ENCODE assay signal across 9 cellular contexts in genomic region chr6:70520575-70520974, GRCh38. TPM values are rescaled to one million over a fixed set of nuclear protein-coding genes. Genes with fewer than 3 reads are reported as not detected.
A peak's percentile ranks its signal among the peaks of the same experiment; 100 is the strongest.
DNase-seq lines count a peak whose midpoint lies in the region; ATAC-seq, FAIRE-seq and TF ChIP-seq lines count a peak whose summit lies in the region.
"Had no signal": no experiment of that assay in that cellular context is flagged by ENCODE, and none has a peak within 500 bp of the region (broad histone marks: within the 10 kb centered on the region; RNA-seq: fewer than 3 reads in every experiment).

No MANE protein-coding gene starts in this region.

- POLR2A ChIA-PET in K562 (lab: Yijun Ruan, JAX) = interaction anchor here (0.9 kb wide), 1 partner anchor 435 kb away, joined by 3 read pairs; no protein-coding TSS in a partner anchor
- POLR2A ChIA-PET in naive thymus-derived CD4-positive, alpha-beta T cell (lab: Charles Lee) = no interaction called here

- no peaks in the 10 kb centered on the region for H4K20me1 ChIP-seq in K562 (replicated peaks; ENCODE audit: control insufficient read depth, insufficient read depth, low read length)

- no peaks in the 10 kb centered on the region for H3K27me3 ChIP-seq in K562 (ENCODE audit: control insufficient read depth in 2 of 2, insufficient read depth in 2 of 2, low read length in 2 of 2)
- no peaks in the 10 kb centered on the region for H3K27me3 ChIP-seq in naive thymus-derived CD4-positive, alpha-beta T cell (ENCODE audit: control insufficient read depth in 2 of 2, insufficient read depth in 2 of 2, low read length in 2 of 2)

- BruUV-seq in K562 (replicated peaks; lab: Mats Ljungman, UMichigan) = no TSS peak

- intact Hi-C loops in K562 (cut with micrococcal nuclease) = loop anchor here (1.0 kb wide), 2 partner anchors 166 to 364 kb away; no protein-coding TSS in a partner anchor
- intact Hi-C loops in naive thymus-derived CD4-positive, alpha-beta T cell (cut with micrococcal nuclease) = loop anchor here (1.0 to 5.0 kb wide), 5 partner anchors 166 to 492 kb away; partner anchors contain the start of gene B3GAT2 (in 1 of the 2)

- FAIRE-seq in K562 (lab: Jason Lieb, UNC) (peak; percentile 23), frontal cortex (lab: Jason Lieb, UNC) (no peak)

- no peak for TF ChIP-seq POLR2A in K562 (conservative IDR thresholded peaks at IDR 0.05)

- no peaks in the 10 kb centered on the region for H3K9me3 ChIP-seq in K562 (replicated peaks; ENCODE audit: control insufficient read depth, insufficient read depth, low read depth, low read length)
- H3K9me3 ChIP-seq in naive thymus-derived CD4-positive, alpha-beta T cell (ENCODE audit: control insufficient read depth in 2 of 3, low read length in 3 of 3) = no peaks in the 10 kb centered on the region

- H3K4me1 Mint-ChIP-seq in naive thymus-derived CD4-positive, alpha-beta T cell = peaks cover 0 to 12% (median 9%) of the 10 kb centered on the region in 7 donors
- H3K4me1 Mint-ChIP-seq in activated T-helper 17 cell treated with anti-CD3 and anti-CD28 coated beads, Interleukin-2, amount 50 U/mL, for 72 hours = no peaks in the 10 kb centered on the region

- no peaks in the 10 kb centered on the region for H3K9me3 Mint-ChIP-seq in naive thymus-derived CD4-positive, alpha-beta T cell
- H3K9me3 Mint-ChIP-seq in activated T-helper 17 cell treated with anti-CD3 and anti-CD28 coated beads, Interleukin-2, amount 50 U/mL, for 72 hours = no peaks in the 10 kb centered on the region

- H3K9me1 ChIP-seq in K562 (ENCODE audit: control insufficient read depth, insufficient read depth, low read length) = no peaks in the 10 kb centered on the region

- H3K27me3 Mint-ChIP-seq in naive thymus-derived CD4-positive, alpha-beta T cell = no peaks in the 10 kb centered on the region
- no peaks in the 10 kb centered on the region for H3K27me3 Mint-ChIP-seq in activated T-helper 17 cell treated with anti-CD3 and anti-CD28 coated beads, Interleukin-2, amount 50 U/mL, for 72 hours

- peaks cover 0 to 13% (median 4%) of the 10 kb centered on the region in 5 donors for H3K36me3 Mint-ChIP-seq in naive thymus-derived CD4-positive, alpha-beta T cell
- H3K36me3 Mint-ChIP-seq in activated T-helper 17 cell treated with anti-CD3 and anti-CD28 coated beads, Interleukin-2, amount 50 U/mL, for 72 hours (ENCODE audit: low read depth) = no peaks in the 10 kb centered on the region

- TF ChIP-seq CTCF in K562 (IDR thresholded peaks at IDR 0.05 in 2 of 3, conservative IDR thresholded peaks at IDR 0.05 in 1 of 3; ENCODE audit: insufficient read depth in 2 of 3, low read depth in 1 of 3, low read length in 3 of 3) = peak; percentile 22 to 62 (median 31); a peak in 4 of 6 replicates

- H3K36me3 ChIP-seq in K562 (ENCODE audit: control insufficient read depth, insufficient read depth, low read length) = peaks cover 11% of the 10 kb centered on the region; the same call in 1 of the 3 replicates
- H3K36me3 ChIP-seq in naive thymus-derived CD4-positive, alpha-beta T cell (ENCODE audit: control insufficient read depth in 2 of 3, insufficient read depth in 3 of 3, low read length in 3 of 3) = no peaks in the 10 kb centered on the region

- CTCF ChIA-PET in K562 (lab: Yijun Ruan, JAX; ENCODE audit: low intra/inter-chr PET ratio) = interaction anchor here (0.8 to 1.7 kb wide), 5 partner anchors 167 to 492 kb away, joined by 3 to 17 read pairs (median 5); no protein-coding TSS in a partner anchor
- CTCF ChIA-PET in naive thymus-derived CD4-positive, alpha-beta T cell (lab: Charles Lee) = interaction anchor here (0.6 to 4.0 kb wide), 5 partner anchors 148 to 435 kb away, joined by 3 to 21 read pairs (median 5); no protein-coding TSS in a partner anchor

- in situ Hi-C loops in K562 (cut with MboI) = no loop called here

- no peak overlapping the region for H3K9ac ChIP-seq in K562 (ENCODE audit: insufficient read depth in 1 of 2, low read depth in 2 of 2, low read length in 2 of 2)

- H3K27ac ChIP-seq in K562 (ENCODE audit: extremely low read depth, low read depth, low read length) = no peak overlapping the region
- no peak overlapping the region for H3K27ac ChIP-seq in naive thymus-derived CD4-positive, alpha-beta T cell (ENCODE audit: low read depth, low read length)

- peak; percentile 71 to 76 for TF ChIP-seq RAD21 in K562 (CRISPR knock-in tag; conservative IDR thresholded peaks at IDR 0.05 in 1 of 2, IDR thresholded peaks at IDR 0.05 in 1 of 2)

- no peaks in the 10 kb centered on the region for H3K4me1 ChIP-seq in K562 (replicated peaks in 1 of 2; ENCODE audit: control insufficient read depth in 2 of 2, insufficient read depth in 2 of 2, low read length in 2 of 2)
- H3K4me1 ChIP-seq in naive thymus-derived CD4-positive, alpha-beta T cell (ENCODE audit: control insufficient read depth in 2 of 2, insufficient read depth in 2 of 2, low read length in 2 of 2) = no peaks in the 10 kb centered on the region

- H3K4me3 Mint-ChIP-seq in naive thymus-derived CD4-positive, alpha-beta T cell = no peak overlapping the region
- H3K4me3 Mint-ChIP-seq in activated T-helper 17 cell treated with anti-CD3 and anti-CD28 coated beads, Interleukin-2, amount 50 U/mL, for 72 hours = no peak overlapping the region

- no peaks in the 10 kb centered on the region for H3K79me2 ChIP-seq in K562 (ENCODE audit: control insufficient read depth, insufficient read depth, low read length)

- peak; percentile 69 for ATAC-seq in K562
- peak; percentile 47 for ATAC-seq in naive thymus-derived CD4-positive, alpha-beta T cell
- ATAC-seq in activated T-helper 17 cell treated with anti-CD3 and anti-CD28 coated beads, Interleukin-2, amount 50 U/mL, for 72 hours (replicated peaks) = no peak

- no peak overlapping the region for H3K4me2 ChIP-seq in K562 (ENCODE audit: insufficient read depth, low read length)

- no peak overlapping the region for H3K4me3 ChIP-seq in K562
- no peak overlapping the region for H3K4me3 ChIP-seq in naive thymus-derived CD4-positive, alpha-beta T cell (ENCODE audit: low read length)

- H2AFZ ChIP-seq in K562 (ENCODE audit: low read depth, low read length) = no peak overlapping the region

- DNase-seq in NCI-H82 (lab: John Stamatoyannopoulos, UW) (peak; percentile 6), NCI-H82 treated with DMSO at 0.1 percent for 48 hours (lab: John Stamatoyannopoulos, UW; ENCODE audit: unreplicated experiment) (no peak), HuH-7 (ENCODE audit: low spot score) (peak; percentile 19), K562 (ENCODE audit: extremely low read depth in 1 of 4, low spot score in 3 of 4) (peak in 3 of 4 experiments; percentile 7 to 17 (median 9)), frontal cortex (ENCODE audit: low spot score in 2 of 2) (no peak)
- DNase-seq in naive thymus-derived CD4-positive, alpha-beta T cell = peak in 5 of 9 donors; percentile 11 to 32 (median 15)
- no peak for DNase-seq in activated effector memory CD4-positive, alpha-beta T cell treated with anti-CD3 and anti-CD28 coated beads, Interleukin-2, amount 50 U/mL, for 16 hours
- DNase-seq: KG1 had no signal

- H3K27ac Mint-ChIP-seq in naive thymus-derived CD4-positive, alpha-beta T cell = no peak overlapping the region
- H3K27ac Mint-ChIP-seq in activated T-helper 17 cell treated with anti-CD3 and anti-CD28 coated beads, Interleukin-2, amount 50 U/mL, for 72 hours = no peak overlapping the region

- TF ChIP-seq EP300 in K562 (IDR thresholded peaks at IDR 0.05; ENCODE audit: low read length) = no peak

TF ChIP-seq in K562, 482 proteins besides CTCF, POLR2A, EP300 and RAD21 (continues in another document):
- TF ChIP-seq TAF7 (tag; IDR thresholded peaks at IDR 0.05) (no peak), SMC3 (conservative IDR thresholded peaks at IDR 0.05; ENCODE audit: insufficient read depth, low read depth, low read length) (0 out of 2 replicates have a peak, but pooled peaks have one; percentile 17), POLR2H (tag; IDR thresholded peaks at IDR 0.05; ENCODE audit: low read depth) (0 out of 2 replicates have a peak, but pooled peaks have one; percentile 20), TAF9B (IDR thresholded peaks at IDR 0.05; ENCODE audit: partially characterized antibody) (no peak)
- TF ChIP-seq, protein P1, sequence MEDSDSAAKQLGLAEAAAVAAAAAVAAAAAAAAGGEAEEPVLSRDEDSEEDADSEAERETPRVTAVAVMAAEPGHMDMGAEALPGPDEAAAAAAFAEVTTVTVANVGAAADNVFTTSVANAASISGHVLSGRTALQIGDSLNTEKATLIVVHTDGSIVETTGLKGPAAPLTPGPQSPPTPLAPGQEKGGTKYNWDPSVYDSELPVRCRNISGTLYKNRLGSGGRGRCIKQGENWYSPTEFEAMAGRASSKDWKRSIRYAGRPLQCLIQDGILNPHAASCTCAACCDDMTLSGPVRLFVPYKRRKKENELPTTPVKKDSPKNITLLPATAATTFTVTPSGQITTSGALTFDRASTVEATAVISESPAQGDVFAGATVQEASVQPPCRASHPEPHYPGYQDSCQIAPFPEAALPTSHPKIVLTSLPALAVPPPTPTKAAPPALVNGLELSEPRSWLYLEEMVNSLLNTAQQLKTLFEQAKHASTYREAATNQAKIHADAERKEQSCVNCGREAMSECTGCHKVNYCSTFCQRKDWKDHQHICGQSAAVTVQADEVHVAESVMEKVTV (CRISPR knock-in tag; IDR thresholded peaks at IDR 0.05) = 0 out of 2 replicates have a peak, but pooled peaks have one; percentile 8

RNA-seq across cellular contexts. Expression of gene SDHAF4, which starts 46.2 kb away (rescaled TPM):
- 14.5 and 38.4 TPM in 2 replicates for total RNA-seq in K562 (2011; cell fraction: chromatin; rRNA removed; ENCODE audit: low replicate concordance)
- 9.9 and 14.7 TPM in 2 replicates for total RNA-seq in K562 (2011; cell fraction: nucleolus; rRNA removed)
- total RNA-seq in K562 (2011; cell fraction: nucleoplasm; rRNA removed) = 20.9 and 38.2 TPM in 2 replicates
- total RNA-seq in K562 (2014; rRNA removed) (3.5 and 6.5 TPM in 2 replicates), K562 (2014; rRNA removed; fragmentation: Illumina TruSeq; extraction: Trizol) (7.5 and 9.2 TPM in 2 replicates), K562 (2015; rRNA removed; fragmentation: Illumina TruSeq; extraction: Trizol) (7.6 and 8.0 TPM in 2 replicates), K562 (2021) (6.2 and 6.5 TPM in 2 replicates), frontal cortex (33.4 TPM)
- polyA plus RNA-seq in K562 (2011; rRNA removed) (12.0 and 15.2 TPM in 2 replicates), K562 (2014; fragmentation: Illumina TruSeq; extraction: Trizol) (4.6 and 6.1 TPM in 2 replicates), K562 (2014; fragmentation: Nextera tagmentation; extraction: Ambion mirVana) (1 to 10 TPM; 4.9 to 5.1 TPM), K562 (2014; rRNA removed) (10.4 and 14.3 TPM in 2 replicates)
- polyA plus RNA-seq in K562 (2011; cell fraction: cytosol; rRNA removed) = 2.9 and 6.9 TPM in 2 replicates
- 6.2 and 9.3 TPM in 2 replicates for polyA plus RNA-seq in K562 (2011; cell fraction: nucleus; rRNA removed)
- 9.0 and 13.4 TPM in 2 replicates for polyA plus RNA-seq in K562 (2012)
- polyA minus RNA-seq in K562 (2011; rRNA and poly(A)+ RNA removed) = 2.5 and 2.8 TPM in 2 replicates
- polyA minus RNA-seq in K562 (2011; cell fraction: cytosol; rRNA and poly(A)+ RNA removed) = 2.2 and 5.5 TPM in 2 replicates
- polyA minus RNA-seq in K562 (2011; cell fraction: nucleus; rRNA and poly(A)+ RNA removed) = 6.5 and 12.3 TPM in 2 replicates
- total RNA-seq in naive thymus-derived CD4-positive, alpha-beta T cell = 10 to 100 TPM in 3 of 5 experiments, 1 to 10 TPM in 2; 4.7 to 14.5 (median 10.3) TPM
- 1 to 10 TPM; 5.7 to 7.4 TPM for polyA plus RNA-seq in naive thymus-derived CD4-positive, alpha-beta T cell
- 10 to 100 TPM in 1 of 2 donors, 1 to 10 TPM in 1; 9.7 to 10.1 TPM for total RNA-seq in activated T-helper 17 cell treated with anti-CD3 and anti-CD28 coated beads, Interleukin-2, amount 50 U/mL, for 72 hours

Comparison
In these comparisons a context has a peak if more than half of its experiments do, and no peak if none do; other contexts are left out.
1. DNase-seq: peak in NCI-H82 (single experiment), HuH-7 (single experiment), K562 (3 of 4) and naive thymus-derived CD4-positive, alpha-beta T cell (5 of 9); none in NCI-H82 treated with DMSO at 0.1 percent for 48 hours (single experiment), activated effector memory CD4-positive, alpha-beta T cell treated with anti-CD3 and anti-CD28 coated beads, Interleukin-2, amount 50 U/mL, for 16 hours (single experiment) and frontal cortex (0 of 2).